In the genomic region with DNA sequence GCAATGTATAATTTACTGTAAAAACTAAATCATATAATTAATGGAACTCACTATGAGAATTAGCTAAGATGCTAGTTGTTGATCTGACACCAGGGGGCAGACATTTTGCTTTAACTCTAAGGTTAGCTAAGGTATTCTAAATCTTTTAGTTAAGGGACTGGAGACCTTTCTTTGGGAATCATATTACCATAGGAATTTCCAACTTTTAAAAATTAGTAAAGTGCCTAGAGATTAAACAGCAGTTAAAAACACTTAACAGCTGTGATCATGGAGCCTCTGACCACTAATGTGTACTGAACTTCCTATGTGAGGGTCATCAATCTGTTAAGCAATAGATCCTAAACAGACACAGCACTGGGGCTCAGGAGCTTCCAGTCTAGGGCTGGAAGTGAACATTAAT, we compare ENCODE assay signal across 8 cellular contexts.
DNase-seq lines count a peak whose midpoint lies in the region; ATAC-seq, FAIRE-seq and TF ChIP-seq lines count a peak whose summit lies in the region.

No MANE protein-coding gene starts in this region.

- H3K36me3 ChIP-seq in HepG2 (replicated peaks in 1 of 2; ENCODE audit: control insufficient read depth in 1 of 2, insufficient read depth in 2 of 2, low read length in 2 of 2): no peaks in the 10 kb centered on the region

- no peaks in the 10 kb centered on the region for H3K79me2 ChIP-seq in HepG2 (ENCODE audit: insufficient read depth, low read length)

- TF ChIP-seq EP300 in HepG2 (IDR thresholded peaks at IDR 0.05; ENCODE audit: low read depth in 2 of 2, low read length in 2 of 2) (no peak), HepG2 (CRISPR knock-in tag; IDR thresholded peaks at IDR 0.05; ENCODE audit: borderline replicate concordance) (no peak)

- no peak overlapping the region for H3K27ac ChIP-seq in HepG2 (ENCODE audit: extremely low read length, insufficient read depth, low read length)

- H3K4me2 ChIP-seq in HepG2 (ENCODE audit: low read depth, low read length): no peak overlapping the region

- no peak for TF ChIP-seq RAD21 in HepG2 (CRISPR knock-in tag; IDR thresholded peaks at IDR 0.05)

- no peaks in the 10 kb centered on the region for H3K27me3 Mint-ChIP-seq in MCF 10A (ENCODE audit: insufficient read depth, unreplicated experiment)

- no peak for TF ChIP-seq POLR2A in HepG2 (IDR thresholded peaks at IDR 0.05; ENCODE audit: insufficient read depth in 1 of 2, low read depth in 2 of 2, low read length in 2 of 2)

- H4K20me1 ChIP-seq in HepG2 (ENCODE audit: insufficient read depth, low read length): no peaks in the 10 kb centered on the region

- H3K4me1 ChIP-seq in HepG2 (ENCODE audit: insufficient read depth, low read length): no peaks in the 10 kb centered on the region

- ATAC-seq in GM21576 (IDR thresholded peaks at IDR 0.05; ENCODE audit: unreplicated experiment) (peak; percentile 53), HepG2 (peak; percentile 66), GM21825 (IDR thresholded peaks at IDR 0.05; ENCODE audit: unreplicated experiment) (no peak)

- no peaks in the 10 kb centered on the region for H3K9me3 Mint-ChIP-seq in MCF 10A (ENCODE audit: unreplicated experiment)

- BruUV-seq in MCF 10A (replicated peaks; lab: Mats Ljungman, UMichigan) (no TSS peak), HepG2 (replicated peaks; lab: Mats Ljungman, UMichigan) (no TSS peak)

- intact Hi-C loops in MCF 10A (cut with micrococcal nuclease): loop anchor here (1.0 to 2.0 kb wide), 2 partner anchors 50 to 236 kb away; no protein-coding TSS in a partner anchor
- intact Hi-C loops in HepG2 (cut with micrococcal nuclease; ENCODE audit: unreplicated experiment): loop anchor here (1.0 to 10.0 kb wide), 2 partner anchors 148 to 238 kb away; partner anchors contain the start of gene APBB2

- peak; percentile 49 for TF ChIP-seq CTCF in MCF 10A (IDR thresholded peaks at IDR 0.05; ENCODE audit: unreplicated experiment)
- peak; percentile 63 for TF ChIP-seq CTCF in HepG2 (CRISPR knock-in tag; IDR thresholded peaks at IDR 0.05)

- no peak overlapping the region for H2AFZ ChIP-seq in HepG2 (ENCODE audit: low read length)

- peak overlapping the region; percentile 55 for H3K27ac Mint-ChIP-seq in MCF 10A (ENCODE audit: low read depth, unreplicated experiment)

- no peak for FAIRE-seq in HepG2 (lab: Jason Lieb, UNC)

- DNase-seq in COR-L47 (lab: John Stamatoyannopoulos, UW): peak; percentile 68
- peak; percentile 12 for DNase-seq in NCI-H2196 treated with DMSO at 0.1 percent for 48 hours (lab: John Stamatoyannopoulos, UW; ENCODE audit: unreplicated experiment)
- peak; percentile 77 for DNase-seq in MCF 10A (ENCODE audit: unreplicated experiment)
- peak; percentile 57 for DNase-seq in HepG2 (ENCODE audit: low spot score)
- no peak for DNase-seq in epidermal melanocyte (ENCODE audit: insufficient read length, low spot score)
- no peak for DNase-seq in activated T-cell treated with anti-CD3 and anti-CD28 coated beads for 4 hours

- H3K4me3 Mint-ChIP-seq in MCF 10A (ENCODE audit: unreplicated experiment): no peak overlapping the region

- H3K4me1 Mint-ChIP-seq in MCF 10A (ENCODE audit: insufficient read depth, unreplicated experiment): peaks cover 15% of the 10 kb centered on the region

- in situ Hi-C loops in HepG2 (cut with HindIII; ENCODE audit: extremely low pct_ligation_motif_present, low pct_unique_long_range_greater_than_20kb): loop anchor here (5.0 kb wide), 1 partner anchor 241 kb away; no protein-coding TSS in a partner anchor

- CTCF ChIA-PET in MCF 10A (lab: Yijun Ruan, JAX): interaction anchor here (0.7 to 6.2 kb wide), 30 partner anchors 9 to 836 kb away, joined by 3 to 48 read pairs (median 4); partner anchors contain the start of gene APBB2
- CTCF ChIA-PET in HepG2 (lab: Yijun Ruan, JAX; ENCODE audit: low intra/inter-chr PET ratio, low total read pairs): interaction anchor here (1.4 to 3.0 kb wide), 4 partner anchors 236 to 256 kb away, joined by 3 to 26 read pairs (median 8); partner anchors contain the start of gene APBB2

- peaks cover 59% of the 10 kb centered on the region for H3K36me3 Mint-ChIP-seq in MCF 10A (ENCODE audit: insufficient read depth, unreplicated experiment)

- no peak overlapping the region for H3K4me3 ChIP-seq in HepG2 (replicated peaks in 1 of 3; ENCODE audit: insufficient read depth in 1 of 3, low read depth in 2 of 3, low read length in 3 of 3)

- no peak overlapping the region for H3K9ac ChIP-seq in HepG2 (ENCODE audit: insufficient read depth, low read depth, low read length)

- H3K27me3 ChIP-seq in HepG2 (ENCODE audit: control insufficient read depth in 1 of 2, insufficient read depth in 2 of 2, low read length in 2 of 2): no peaks in the 10 kb centered on the region

- POLR2A ChIA-PET in MCF 10A (lab: Yijun Ruan, JAX): interaction anchor here (0.6 to 2.5 kb wide), 15 partner anchors 9 to 240 kb away, joined by 3 to 17 read pairs (median 3); partner anchors contain the start of gene APBB2
- POLR2A ChIA-PET in HepG2 (lab: Yijun Ruan, JAX): interaction anchor here (4.1 kb wide), 1 partner anchor 239 kb away, joined by 40 read pairs; the partner anchor contains the start of gene APBB2

- no peaks in the 10 kb centered on the region for H3K9me3 ChIP-seq in HepG2 (ENCODE audit: low read length)

TF ChIP-seq in HepG2, 621 proteins besides CTCF, POLR2A, EP300 and RAD21:
- TF ChIP-seq ZNF20 (CRISPR knock-in tag; IDR thresholded peaks at IDR 0.05): no peak
- peak; percentile 96 for TF ChIP-seq ZNF205 (CRISPR knock-in tag; IDR thresholded peaks at IDR 0.05)
- TF ChIP-seq SMC3 (IDR thresholded peaks at IDR 0.05; ENCODE audit: low read length): peak; percentile 85
- TF ChIP-seq KLF16 (CRISPR knock-in tag; IDR thresholded peaks at IDR 0.05): 0 out of 4 replicates have a peak, but pooled peaks of 1 of the 2 experiments have one; percentile 32
- TF ChIP-seq, protein P1, sequence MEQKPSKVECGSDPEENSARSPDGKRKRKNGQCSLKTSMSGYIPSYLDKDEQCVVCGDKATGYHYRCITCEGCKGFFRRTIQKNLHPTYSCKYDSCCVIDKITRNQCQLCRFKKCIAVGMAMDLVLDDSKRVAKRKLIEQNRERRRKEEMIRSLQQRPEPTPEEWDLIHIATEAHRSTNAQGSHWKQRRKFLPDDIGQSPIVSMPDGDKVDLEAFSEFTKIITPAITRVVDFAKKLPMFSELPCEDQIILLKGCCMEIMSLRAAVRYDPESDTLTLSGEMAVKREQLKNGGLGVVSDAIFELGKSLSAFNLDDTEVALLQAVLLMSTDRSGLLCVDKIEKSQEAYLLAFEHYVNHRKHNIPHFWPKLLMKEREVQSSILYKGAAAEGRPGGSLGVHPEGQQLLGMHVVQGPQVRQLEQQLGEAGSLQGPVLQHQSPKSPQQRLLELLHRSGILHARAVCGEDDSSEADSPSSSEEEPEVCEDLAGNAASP (CRISPR knock-in tag; IDR thresholded peaks at IDR 0.05; ENCODE audit: borderline replicate concordance): 0 out of 2 replicates have a peak, but pooled peaks have one; percentile 62
- peak; percentile 64 for TF ChIP-seq STAG1 (CRISPR knock-in tag; IDR thresholded peaks at IDR 0.05)
- TF ChIP-seq ZNF567 (CRISPR knock-in tag; IDR thresholded peaks at IDR 0.05; ENCODE audit: borderline replicate concordance): no peak

Comparison
In these comparisons a context has a peak if more than half of its experiments do, and no peak if none do; other contexts are left out.
1. DNase-seq: peak in COR-L47 (single experiment), NCI-H2196 treated with DMSO at 0.1 percent for 48 hours (single experiment), MCF 10A (single experiment) and HepG2 (single experiment); none in epidermal melanocyte (single experiment) and activated T-cell treated with anti-CD3 and anti-CD28 coated beads for 4 hours (single experiment).